ENCODE assay signal across 9 cellular contexts in the genomic region with DNA sequence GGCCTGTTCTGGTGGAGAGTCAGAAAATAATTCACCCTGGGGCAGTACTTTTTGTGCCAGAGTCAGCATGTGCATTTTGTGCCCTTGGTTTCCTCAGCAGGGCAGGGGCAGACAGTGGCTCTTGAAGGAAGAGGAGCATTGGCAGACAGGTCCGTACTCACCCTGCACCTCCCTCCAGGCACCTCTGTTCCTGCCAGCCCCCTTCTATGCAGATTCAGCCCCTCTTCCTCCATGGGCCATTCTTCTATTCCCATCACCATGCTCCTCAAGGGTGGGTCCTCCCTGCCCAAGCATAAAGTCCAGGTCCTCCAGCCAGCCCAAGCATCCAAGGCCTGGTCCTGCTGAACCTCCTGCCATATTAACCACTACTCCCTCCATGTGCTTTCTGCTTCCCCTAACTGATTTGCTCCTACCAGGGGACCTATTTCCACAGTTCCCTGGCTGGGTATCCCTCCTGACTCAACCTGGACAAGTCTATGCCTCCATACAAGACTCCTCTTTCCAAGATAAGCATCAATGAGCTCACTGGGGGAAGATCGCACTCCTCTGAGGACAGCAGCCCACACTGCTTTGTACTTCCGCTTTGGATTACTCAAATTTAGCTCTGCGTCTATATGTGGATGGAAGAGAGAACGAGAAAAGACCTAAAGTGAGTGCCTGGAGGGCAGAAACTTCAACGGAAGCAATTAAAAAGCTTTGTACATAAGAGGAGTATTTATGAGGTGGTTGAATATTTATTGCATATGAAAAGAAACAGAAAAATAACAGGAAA. TPM values are rescaled to one million over a fixed set of nuclear protein-coding genes. Genes with fewer than 3 reads are reported as not detected.
DNase-seq lines count a peak whose midpoint lies in the region; ATAC-seq lines count a peak whose summit lies in the region.
"Had no signal": no experiment of that assay in that cellular context is flagged by ENCODE, and none has a peak within 500 bp of the region (broad histone marks: within the 10 kb centered on the region; RNA-seq: fewer than 3 reads in every experiment).

No MANE protein-coding gene starts in this region.

- H3K27ac Mint-ChIP-seq in T-helper 17 cell = peak overlapping the region; percentile 93
- H3K27ac Mint-ChIP-seq in stimulated activated naive B cell treated with anti-CD40 and anti-IgM and Interleukin-4, amounts not matched to agents 10 μg/mL and 1 μg/mL and 100 μg/mL, for 72 hours = peak overlapping the region; percentile 2

- no peaks in the 10 kb centered on the region for H3K9me3 Mint-ChIP-seq in stimulated activated naive B cell treated with anti-CD40 and anti-IgM and Interleukin-4, amounts not matched to agents 10 μg/mL and 1 μg/mL and 100 μg/mL, for 72 hours

- no peaks in the 10 kb centered on the region for H3K36me3 Mint-ChIP-seq in T-helper 17 cell (ENCODE audit: low read depth)
- H3K36me3 Mint-ChIP-seq in stimulated activated naive B cell treated with anti-CD40 and anti-IgM and Interleukin-4, amounts not matched to agents 10 μg/mL and 1 μg/mL and 100 μg/mL, for 72 hours = no peaks in the 10 kb centered on the region

- peak; percentile 26 for ATAC-seq in HG03064 (IDR thresholded peaks at IDR 0.05; ENCODE audit: low read depth, unreplicated experiment)
- peak; percentile 35 for ATAC-seq in T-helper 17 cell
- ATAC-seq in stimulated activated naive B cell treated with anti-CD40 and anti-IgM and Interleukin-4, amounts not matched to agents 10 μg/mL and 1 μg/mL and 100 μg/mL, for 72 hours (replicated peaks) = peak; percentile 22 to 30

- peak; percentile 76 for DNase-seq in activated CD8-positive, alpha-beta memory T cell treated with anti-CD3 and anti-CD28 coated beads for 24 hours
- DNase-seq in activated CD8-positive, alpha-beta memory T cell treated with anti-CD3 and anti-CD28 coated beads, Interleukin-2, amount 50 U/mL, for 4 hours = no peak
- DNase-seq in T-helper 17 cell (no peak), cortex of kidney (lab: John Stamatoyannopoulos, UW) (no peak), NCI-H345 treated with DMSO at 0.1 percent for 48 hours (lab: John Stamatoyannopoulos, UW; ENCODE audit: unreplicated experiment) (no peak), SKM-1 (lab: John Stamatoyannopoulos, UW; ENCODE audit: unreplicated experiment) (no peak)
- no peak for DNase-seq in stimulated activated naive B cell treated with anti-CD40 and anti-IgM and Interleukin-4, amounts not matched to agents 10 μg/mL and 1 μg/mL and 100 μg/mL, for 72 hours

- H3K9me3 ChIP-seq in T-helper 17 cell (ENCODE audit: control insufficient read depth, low read length, poor library complexity, severe bottlenecking) = no peaks in the 10 kb centered on the region

- peaks cover 37% of the 10 kb centered on the region for H3K4me1 Mint-ChIP-seq in T-helper 17 cell
- H3K4me1 Mint-ChIP-seq in stimulated activated naive B cell treated with anti-CD40 and anti-IgM and Interleukin-4, amounts not matched to agents 10 μg/mL and 1 μg/mL and 100 μg/mL, for 72 hours = peaks cover 18 to 35% of the 10 kb centered on the region in 2 donors

- peak overlapping the region; percentile 52 for H3K4me3 Mint-ChIP-seq in T-helper 17 cell
- H3K4me3 Mint-ChIP-seq in stimulated activated naive B cell treated with anti-CD40 and anti-IgM and Interleukin-4, amounts not matched to agents 10 μg/mL and 1 μg/mL and 100 μg/mL, for 72 hours = no peak overlapping the region

- H3K27me3 Mint-ChIP-seq in T-helper 17 cell = no peaks in the 10 kb centered on the region
- peaks cover 33 to 46% of the 10 kb centered on the region in 2 donors for H3K27me3 Mint-ChIP-seq in stimulated activated naive B cell treated with anti-CD40 and anti-IgM and Interleukin-4, amounts not matched to agents 10 μg/mL and 1 μg/mL and 100 μg/mL, for 72 hours

RNA-seq across cellular contexts. Expression of a gene that starts 9.3 kb away (rescaled TPM):
- 10 to 100 TPM; 18.0 to 22.2 TPM for total RNA-seq in T-helper 17 cell

RNA-seq across cellular contexts. Expression of a gene that starts 39.7 kb away (rescaled TPM):
- total RNA-seq in T-helper 17 cell = not detected
- total RNA-seq: H1 had no signal

RNA-seq across cellular contexts. Expression of a gene that starts 52.8 kb away (rescaled TPM):
- total RNA-seq in T-helper 17 cell = not detected
- total RNA-seq: H1 had no signal
